ENCODE assay signal across 1 cellular context in the genomic region with DNA sequence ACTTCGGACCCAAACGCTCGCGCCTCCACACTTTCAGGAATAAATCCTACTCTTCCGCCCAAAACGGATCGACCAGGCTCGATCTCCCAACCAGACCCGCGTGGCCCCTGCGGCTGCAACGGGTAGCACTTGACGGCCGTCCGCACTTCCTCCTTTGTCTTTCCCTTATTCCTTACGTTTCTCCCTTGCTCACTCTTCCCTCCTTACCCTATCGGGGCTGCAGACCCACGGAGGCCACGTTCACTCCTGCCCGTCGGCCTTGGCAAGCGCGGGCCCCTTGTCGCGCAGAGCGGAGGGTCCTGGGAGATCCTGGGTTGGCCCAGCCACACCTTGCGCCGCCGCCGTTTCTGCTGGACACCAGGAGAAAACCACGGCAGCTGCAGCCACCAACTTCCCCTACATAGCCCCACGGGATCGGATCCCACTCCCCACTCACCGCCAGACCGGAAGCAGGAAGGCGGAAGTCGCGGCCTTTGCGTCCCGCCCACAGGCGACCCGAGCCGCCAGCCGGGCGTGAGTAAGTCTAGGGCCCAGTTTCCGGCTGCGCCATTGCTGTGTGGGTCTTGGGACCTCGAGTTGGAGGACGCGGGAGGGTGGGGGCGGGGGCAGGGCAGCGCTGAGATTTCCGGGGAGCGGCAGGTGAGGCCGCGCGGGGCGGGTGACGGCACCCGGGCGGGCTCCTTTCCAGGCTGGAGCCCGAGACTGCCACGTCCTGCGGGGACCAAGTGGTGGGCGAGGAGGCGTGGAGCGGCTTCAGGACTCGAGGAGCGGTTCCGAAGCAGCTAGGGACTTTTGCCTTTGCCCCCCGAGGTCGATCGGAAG.
A peak's percentile ranks its signal among the peaks of the same experiment; 100 is the strongest.
TF ChIP-seq lines count a peak whose summit lies in the region.

SMIM15 (minus strand) TSS at position 459 of the 822 bp plus-strand sequence. CDS start 2,297 bp downstream, outside the sequence.

TF ChIP-seq in HepG2, 621 proteins besides CTCF, POLR2A, EP300 and RAD21 (continued from another document and continues in another):
- TF ChIP-seq, protein P1, sequence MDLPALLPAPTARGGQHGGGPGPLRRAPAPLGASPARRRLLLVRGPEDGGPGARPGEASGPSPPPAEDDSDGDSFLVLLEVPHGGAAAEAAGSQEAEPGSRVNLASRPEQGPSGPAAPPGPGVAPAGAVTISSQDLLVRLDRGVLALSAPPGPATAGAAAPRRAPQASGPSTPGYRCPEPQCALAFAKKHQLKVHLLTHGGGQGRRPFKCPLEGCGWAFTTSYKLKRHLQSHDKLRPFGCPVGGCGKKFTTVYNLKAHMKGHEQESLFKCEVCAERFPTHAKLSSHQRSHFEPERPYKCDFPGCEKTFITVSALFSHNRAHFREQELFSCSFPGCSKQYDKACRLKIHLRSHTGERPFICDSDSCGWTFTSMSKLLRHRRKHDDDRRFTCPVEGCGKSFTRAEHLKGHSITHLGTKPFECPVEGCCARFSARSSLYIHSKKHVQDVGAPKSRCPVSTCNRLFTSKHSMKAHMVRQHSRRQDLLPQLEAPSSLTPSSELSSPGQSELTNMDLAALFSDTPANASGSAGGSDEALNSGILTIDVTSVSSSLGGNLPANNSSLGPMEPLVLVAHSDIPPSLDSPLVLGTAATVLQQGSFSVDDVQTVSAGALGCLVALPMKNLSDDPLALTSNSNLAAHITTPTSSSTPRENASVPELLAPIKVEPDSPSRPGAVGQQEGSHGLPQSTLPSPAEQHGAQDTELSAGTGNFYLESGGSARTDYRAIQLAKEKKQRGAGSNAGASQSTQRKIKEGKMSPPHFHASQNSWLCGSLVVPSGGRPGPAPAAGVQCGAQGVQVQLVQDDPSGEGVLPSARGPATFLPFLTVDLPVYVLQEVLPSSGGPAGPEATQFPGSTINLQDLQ (CRISPR knock-in tag; IDR thresholded peaks at IDR 0.05) = no peak
- TF ChIP-seq ZNF776 (CRISPR knock-in tag; IDR thresholded peaks at IDR 0.05) = 0 out of 2 replicates have a peak, but pooled peaks have one; percentile 47
- 0 out of 2 replicates have a peak, but pooled peaks have one; percentile 32 for TF ChIP-seq ZNF30 (CRISPR knock-in tag; IDR thresholded peaks at IDR 0.05)
- TF ChIP-seq CREBL2 (CRISPR knock-in tag; IDR thresholded peaks at IDR 0.05; ENCODE audit: borderline replicate concordance) = no peak
- TF ChIP-seq, protein P2, sequence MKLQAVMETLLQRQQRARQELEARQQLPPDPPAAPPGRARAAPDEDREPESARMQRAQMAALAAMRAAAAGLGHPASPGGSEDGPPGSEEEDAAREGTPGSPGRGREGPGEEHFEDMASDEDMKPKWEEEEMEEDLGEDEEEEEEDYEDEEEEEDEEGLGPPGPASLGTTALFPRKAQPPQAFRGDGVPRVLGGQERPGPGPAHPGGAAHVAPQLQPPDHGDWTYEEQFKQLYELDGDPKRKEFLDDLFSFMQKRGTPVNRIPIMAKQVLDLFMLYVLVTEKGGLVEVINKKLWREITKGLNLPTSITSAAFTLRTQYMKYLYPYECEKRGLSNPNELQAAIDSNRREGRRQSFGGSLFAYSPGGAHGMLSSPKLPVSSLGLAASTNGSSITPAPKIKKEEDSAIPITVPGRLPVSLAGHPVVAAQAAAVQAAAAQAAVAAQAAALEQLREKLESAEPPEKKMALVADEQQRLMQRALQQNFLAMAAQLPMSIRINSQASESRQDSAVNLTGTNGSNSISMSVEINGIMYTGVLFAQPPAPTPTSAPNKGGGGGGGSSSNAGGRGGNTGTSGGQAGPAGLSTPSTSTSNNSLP (IDR thresholded peaks at IDR 0.05; ENCODE audit: low read depth, low read length) = no peak
- peak; percentile 98 for TF ChIP-seq RBFOX2 (IDR thresholded peaks at IDR 0.05; ENCODE audit: low read depth, low read length)
- 0 out of 2 replicates have a peak, but pooled peaks have one; percentile 41 for TF ChIP-seq SMAD1 (CRISPR knock-in tag; IDR thresholded peaks at IDR 0.05; ENCODE audit: borderline replicate concordance, low read depth)
- peak; percentile 71 for TF ChIP-seq ZNF12 (CRISPR knock-in tag; IDR thresholded peaks at IDR 0.05)
- no peak for TF ChIP-seq ZFP62 (CRISPR knock-in tag; IDR thresholded peaks at IDR 0.05)
- peak; percentile 33; the same call in 1 of the 2 replicates for TF ChIP-seq ZBTB42 (CRISPR knock-in tag; IDR thresholded peaks at IDR 0.05)
- no peak for TF ChIP-seq ZNF318 (CRISPR knock-in tag; IDR thresholded peaks at IDR 0.05)
- no peak for TF ChIP-seq TGIF2 (CRISPR knock-in tag; IDR thresholded peaks at IDR 0.05)
- TF ChIP-seq RFX3 (CRISPR knock-in tag; IDR thresholded peaks at IDR 0.05) = no peak; the same call in 1 of the 2 replicates
- TF ChIP-seq, protein P3, sequence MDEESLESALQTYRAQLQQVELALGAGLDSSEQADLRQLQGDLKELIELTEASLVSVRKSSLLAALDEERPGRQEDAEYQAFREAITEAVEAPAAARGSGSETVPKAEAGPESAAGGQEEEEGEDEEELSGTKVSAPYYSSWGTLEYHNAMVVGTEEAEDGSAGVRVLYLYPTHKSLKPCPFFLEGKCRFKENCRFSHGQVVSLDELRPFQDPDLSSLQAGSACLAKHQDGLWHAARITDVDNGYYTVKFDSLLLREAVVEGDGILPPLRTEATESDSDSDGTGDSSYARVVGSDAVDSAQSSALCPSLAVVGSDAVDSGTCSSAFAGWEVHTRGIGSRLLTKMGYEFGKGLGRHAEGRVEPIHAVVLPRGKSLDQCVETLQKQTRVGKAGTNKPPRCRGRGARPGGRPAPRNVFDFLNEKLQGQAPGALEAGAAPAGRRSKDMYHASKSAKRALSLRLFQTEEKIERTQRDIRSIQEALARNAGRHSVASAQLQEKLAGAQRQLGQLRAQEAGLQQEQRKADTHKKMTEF (CRISPR knock-in tag; IDR thresholded peaks at IDR 0.05) = peak; percentile 94
- no peak; the same call in 1 of the 2 replicates for TF ChIP-seq ATF3 (CRISPR knock-in tag; IDR thresholded peaks at IDR 0.05)
- peak; percentile 70; the same call in 1 of the 2 replicates for TF ChIP-seq ELF4 (CRISPR knock-in tag; IDR thresholded peaks at IDR 0.05; ENCODE audit: borderline replicate concordance)
- TF ChIP-seq, protein P4, sequence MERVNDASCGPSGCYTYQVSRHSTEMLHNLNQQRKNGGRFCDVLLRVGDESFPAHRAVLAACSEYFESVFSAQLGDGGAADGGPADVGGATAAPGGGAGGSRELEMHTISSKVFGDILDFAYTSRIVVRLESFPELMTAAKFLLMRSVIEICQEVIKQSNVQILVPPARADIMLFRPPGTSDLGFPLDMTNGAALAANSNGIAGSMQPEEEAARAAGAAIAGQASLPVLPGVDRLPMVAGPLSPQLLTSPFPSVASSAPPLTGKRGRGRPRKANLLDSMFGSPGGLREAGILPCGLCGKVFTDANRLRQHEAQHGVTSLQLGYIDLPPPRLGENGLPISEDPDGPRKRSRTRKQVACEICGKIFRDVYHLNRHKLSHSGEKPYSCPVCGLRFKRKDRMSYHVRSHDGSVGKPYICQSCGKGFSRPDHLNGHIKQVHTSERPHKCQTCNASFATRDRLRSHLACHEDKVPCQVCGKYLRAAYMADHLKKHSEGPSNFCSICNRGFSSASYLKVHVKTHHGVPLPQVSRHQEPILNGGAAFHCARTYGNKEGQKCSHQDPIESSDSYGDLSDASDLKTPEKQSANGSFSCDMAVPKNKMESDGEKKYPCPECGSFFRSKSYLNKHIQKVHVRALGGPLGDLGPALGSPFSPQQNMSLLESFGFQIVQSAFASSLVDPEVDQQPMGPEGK (CRISPR knock-in tag; IDR thresholded peaks at IDR 0.05) = peak; percentile 83
- peak; percentile 85; the same call in 1 of the 2 replicates for TF ChIP-seq FOXC1 (CRISPR knock-in tag; IDR thresholded peaks at IDR 0.05; ENCODE audit: borderline replicate concordance)
- peak; percentile 70; the same call in 1 of the 2 replicates for TF ChIP-seq FOSL2 (CRISPR knock-in tag; IDR thresholded peaks at IDR 0.05)
- TF ChIP-seq MLX (CRISPR knock-in tag; IDR thresholded peaks at IDR 0.05) = no peak
- TF ChIP-seq CAMTA2 (CRISPR knock-in tag; IDR thresholded peaks at IDR 0.05; ENCODE audit: borderline replicate concordance) = no peak
- 0 out of 2 replicates have a peak, but pooled peaks have one; percentile 59 for TF ChIP-seq ZNF234 (CRISPR knock-in tag; conservative IDR thresholded peaks at IDR 0.05)
- TF ChIP-seq U2AF1 (optimal IDR thresholded peaks at IDR 0.05; ENCODE audit: low read depth, low read length) = peak; percentile 55
- TF ChIP-seq ZBTB33 (CRISPR knock-in tag; IDR thresholded peaks at IDR 0.05) = no peak
- peak; percentile 75; the same call in 1 of the 2 replicates for TF ChIP-seq IRF2 (CRISPR knock-in tag; IDR thresholded peaks at IDR 0.05)
- TF ChIP-seq HOXA9 (CRISPR knock-in tag; IDR thresholded peaks at IDR 0.05; ENCODE audit: borderline replicate concordance) = peak; percentile 91
- 0 out of 2 replicates have a peak, but pooled peaks have one; percentile 8 for TF ChIP-seq MIER3 (CRISPR knock-in tag; IDR thresholded peaks at IDR 0.05; ENCODE audit: borderline replicate concordance)
- no peak for TF ChIP-seq MAFF (IDR thresholded peaks at IDR 0.05; ENCODE audit: low read depth, low read length)
- TF ChIP-seq PITX1 (CRISPR knock-in tag; IDR thresholded peaks at IDR 0.05) = peak; percentile 80
- TF ChIP-seq RARA (CRISPR knock-in tag; IDR thresholded peaks at IDR 0.05) = peak; percentile 44
